In genomic region chr2:230793573-230794359, GRCh38 we compare ENCODE assay signal across 8 cellular contexts.
DNase-seq lines count a peak whose midpoint lies in the region; ATAC-seq and TF ChIP-seq lines count a peak whose summit lies in the region.

No MANE protein-coding gene starts in this region.

- POLR2A ChIA-PET in AG04450 (lab: Yijun Ruan, JAX), result interaction anchor here (0.6 to 2.2 kb wide), 9 partner anchors 19 to 783 kb away, joined by 3 to 8 read pairs (median 5); no protein-coding TSS in a partner anchor
- POLR2A ChIA-PET in SK-N-SH (lab: Yijun Ruan, JAX), result no interaction called here

- H3K9me3 Mint-ChIP-seq in activated naive CD8-positive, alpha-beta T cell (ENCODE audit: low read depth), result peaks cover 6% of the 10 kb centered on the region

- H3K4me3 ChIP-seq in AG04450 (ENCODE audit: low read depth, low read length) (no peak overlapping the region), SK-N-SH (ENCODE audit: low read depth in 2 of 2, low read length in 1 of 2) (peak overlapping the region in 1 of 2 experiments; percentile 47; a peak in 2 of 4 replicates), skeletal muscle tissue (ENCODE audit: low read length in 3 of 3) (no peak overlapping the region)

- H3K9me3 ChIP-seq in AG04450 (ENCODE audit: control insufficient read depth, insufficient read depth, low read length) (peaks cover 10% of the 10 kb centered on the region; the same call in 1 of the 2 replicates), SK-N-SH (no peaks in the 10 kb centered on the region), skeletal muscle tissue (ENCODE audit: control insufficient read depth in 3 of 3, low read length in 3 of 3) (no peaks in the 10 kb centered on the region)

- peak; percentile 85 to 93 for ATAC-seq in left cardiac atrium

- H3K27me3 Mint-ChIP-seq in activated naive CD8-positive, alpha-beta T cell, result no peaks in the 10 kb centered on the region

- in situ Hi-C loops in GM13976 (cut with MboI; ENCODE audit: low sequenced_read_pairs, unreplicated experiment), result no loop called here

- intact Hi-C loops in left cardiac atrium (cut with DNase I), result loop anchor here in 1 of 2 donors (5.0 kb wide), 1 partner anchor 801 kb away; no protein-coding TSS in a partner anchor

- H3K27ac Mint-ChIP-seq in activated naive CD8-positive, alpha-beta T cell, result peak overlapping the region; percentile 99

- peak; percentile 99 for DNase-seq in AG04450 (ENCODE audit: low read depth, low spot score)
- peak; percentile 100 for DNase-seq in HCEC 1CT
- no peak for DNase-seq in SK-N-SH
- peak; percentile 64 for DNase-seq in left cardiac atrium
- no peak for DNase-seq in germinal center (ENCODE audit: low spot score)
- DNase-seq in GM13976 (ENCODE audit: low spot score), result no peak

- CTCF ChIA-PET in AG04450 (lab: Charles Lee), result interaction anchor here (0.6 to 1.2 kb wide), 2 partner anchors 123 to 166 kb away, joined by 3 read pairs; no protein-coding TSS in a partner anchor
- CTCF ChIA-PET in SK-N-SH (lab: Yijun Ruan, JAX), result interaction anchor here (1.1 to 2.1 kb wide), 3 partner anchors 16 to 92 kb away, joined by 3 to 8 read pairs (median 6); no protein-coding TSS in a partner anchor

- TF ChIP-seq RAD21 in SK-N-SH (IDR thresholded peaks at IDR 0.05; ENCODE audit: low read length), result no peak

- H3K36me3 Mint-ChIP-seq in activated naive CD8-positive, alpha-beta T cell, result peaks cover 35% of the 10 kb centered on the region

- H3K4me1 Mint-ChIP-seq in activated naive CD8-positive, alpha-beta T cell (ENCODE audit: low read depth), result peaks cover 56% of the 10 kb centered on the region

- no peak overlapping the region for H2AFZ ChIP-seq in SK-N-SH (ENCODE audit: low read depth)

- H3K4me2 ChIP-seq in SK-N-SH, result peak overlapping the region; percentile 71

- peak overlapping the region; percentile 71 for H3K4me3 Mint-ChIP-seq in activated naive CD8-positive, alpha-beta T cell

- H3K27me3 ChIP-seq in AG04450 (ENCODE audit: control insufficient read depth, insufficient read depth, low read length) (no peaks in the 10 kb centered on the region), SK-N-SH (ENCODE audit: insufficient read depth) (no peaks in the 10 kb centered on the region), skeletal muscle tissue (ENCODE audit: control insufficient read depth in 3 of 3, insufficient read depth in 3 of 3, low read length in 3 of 3) (no peaks in the 10 kb centered on the region)

- peaks cover 37% of the 10 kb centered on the region for H3F3A ChIP-seq in SK-N-SH (replicated peaks; ENCODE audit: insufficient read depth)

- H3K9me2 ChIP-seq in SK-N-SH, result no peaks in the 10 kb centered on the region

- H3K36me3 ChIP-seq in SK-N-SH (replicated peaks in 1 of 2; ENCODE audit: control insufficient read depth in 1 of 2, insufficient read depth in 2 of 2, low read length in 1 of 2) (peaks cover 20 to 38% of the 10 kb centered on the region in 2 experiments), skeletal muscle tissue (ENCODE audit: control insufficient read depth in 3 of 3, insufficient read depth in 3 of 3, low read length in 3 of 3) (peaks cover 3 to 4% (median 3%) of the 10 kb centered on the region in 3 donors)

- TF ChIP-seq CTCF in AG04450 (IDR thresholded peaks at IDR 0.05; ENCODE audit: low read depth, low read length) (no peak), SK-N-SH (IDR thresholded peaks at IDR 0.05) (no peak), GM13976 (IDR thresholded peaks at IDR 0.05; ENCODE audit: borderline replicate concordance, control extremely low read depth, extremely low read depth, insufficient read depth, missing control alignments) (no peak)

- H3K27ac ChIP-seq in AG04450 (ENCODE audit: low read depth, low read length), result peak overlapping the region; percentile 87
- H3K27ac ChIP-seq in SK-N-SH (ENCODE audit: low read depth in 2 of 2, low read length in 1 of 2), result peak overlapping the region; percentile 50 to 92
- peak overlapping the region; percentile 64 for H3K27ac ChIP-seq in skeletal muscle tissue (ENCODE audit: low read depth, low read length)

- peaks cover 8 to 31% of the 10 kb centered on the region in 2 experiments for H3K4me1 ChIP-seq in SK-N-SH (ENCODE audit: control insufficient read depth in 1 of 2, insufficient read depth in 2 of 2, low read depth in 1 of 2, low read length in 1 of 2)
- peaks cover 40 to 55% (median 51%) of the 10 kb centered on the region in 3 donors for H3K4me1 ChIP-seq in skeletal muscle tissue (ENCODE audit: control insufficient read depth in 3 of 3, insufficient read depth in 3 of 3, low read length in 3 of 3)

- WGBS in SK-N-SH (ENCODE audit: low lambda C conversion rate), result 43% methylated on average over 8 of the region's 8 CpGs

- peak in 1 of 2 experiments; percentile 87; a peak in 2 of 4 replicates for TF ChIP-seq EP300 in SK-N-SH (IDR thresholded peaks at IDR 0.05; ENCODE audit: borderline replicate concordance in 1 of 2, low read depth in 1 of 2, low read length in 1 of 2)

- H4K20me1 ChIP-seq in SK-N-SH (ENCODE audit: insufficient read depth), result peaks cover 16% of the 10 kb centered on the region

- H3K9ac ChIP-seq in SK-N-SH (peak overlapping the region; percentile 39), skeletal muscle tissue (ENCODE audit: low read depth in 1 of 3, low read length in 3 of 3) (no peak overlapping the region)

- H3K79me2 ChIP-seq in SK-N-SH (ENCODE audit: insufficient read depth), result peaks cover 27% of the 10 kb centered on the region

TF ChIP-seq in SK-N-SH, 30 proteins besides CTCF, POLR2A, EP300 and RAD21 (continues in another document):
- TF ChIP-seq SIN3A (IDR thresholded peaks at IDR 0.05; ENCODE audit: borderline replicate concordance, low read depth, low read length) (peak; percentile 77; the same call in 1 of the 2 replicates), CHD2 (IDR thresholded peaks at IDR 0.05; ENCODE audit: low read length, partially characterized antibody) (no peak), POLR2AphosphoS5 (IDR thresholded peaks at IDR 0.05; ENCODE audit: low read depth, low read length) (peak; percentile 67; the same call in 1 of the 2 replicates), IRF3 (IDR thresholded peaks at IDR 0.05; ENCODE audit: low read depth, low read length) (no peak), MAX (IDR thresholded peaks at IDR 0.05; ENCODE audit: low read depth) (peak; percentile 55; the same call in 1 of the 2 replicates), RXRA (IDR thresholded peaks at IDR 0.05; ENCODE audit: borderline replicate concordance, low read depth) (peak; percentile 82; the same call in 1 of the 2 replicates), RCOR1 (IDR thresholded peaks at IDR 0.05; ENCODE audit: low read length) (no peak), NRF1 (IDR thresholded peaks at IDR 0.05; ENCODE audit: low read depth, low read length) (no peak), ELF1 (IDR thresholded peaks at IDR 0.05) (no peak), ZBTB33 (IDR thresholded peaks at IDR 0.05; ENCODE audit: borderline replicate concordance, low read depth) (0 out of 2 replicates have a peak, but pooled peaks have one; percentile 33), GATA2 (CRISPR knock-in tag; IDR thresholded peaks at IDR 0.05) (no peak), USF2 (IDR thresholded peaks at IDR 0.05; ENCODE audit: borderline replicate concordance, low read depth, low read length) (no peak), EZH2phosphoT487 (IDR thresholded peaks at IDR 0.05; ENCODE audit: borderline replicate concordance, low read depth) (no peak), TCF12 (IDR thresholded peaks at IDR 0.05) (peak; percentile 94), TEAD4 (IDR thresholded peaks at IDR 0.05; ENCODE audit: borderline replicate concordance, insufficient read depth) (peak; percentile 40; the same call in 1 of the 2 replicates), USF1 (IDR thresholded peaks at IDR 0.05; ENCODE audit: borderline replicate concordance, low read depth) (no peak)

Comparison
In these comparisons a context has a peak if more than half of its experiments do, and no peak if none do; other contexts are left out.
1. DNase-seq: peak in AG04450 (single experiment), HCEC 1CT (single experiment) and left cardiac atrium (single experiment); none in SK-N-SH (single experiment), germinal center (single experiment) and GM13976 (single experiment).
2. Peak in every context shown above with its lines, with median percentiles within 50 percentile points of each other: H3K27ac ChIP-seq.